ENCODE assay signal across 12 cellular contexts in the genomic region with DNA sequence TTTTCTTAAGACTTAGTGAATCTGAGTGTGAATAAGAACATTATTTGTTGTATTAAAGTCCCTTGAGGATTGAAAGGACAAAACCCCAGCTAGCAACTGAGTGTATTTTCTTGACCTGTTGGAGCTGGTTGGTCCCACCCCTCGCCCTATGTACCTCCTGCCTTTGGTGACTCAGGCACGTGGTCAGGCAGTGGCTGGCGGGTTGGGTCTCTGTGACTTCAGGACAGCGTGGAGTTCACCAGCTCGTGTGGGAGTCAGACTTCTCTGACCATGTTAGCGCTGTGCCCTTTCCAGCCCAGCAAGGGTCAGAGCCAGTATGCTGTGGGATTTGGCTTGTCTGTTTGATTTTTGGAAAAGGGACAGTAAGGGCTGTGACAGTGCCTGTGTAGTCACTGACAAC.
DNase-seq lines count a peak whose midpoint lies in the region; ATAC-seq and TF ChIP-seq lines count a peak whose summit lies in the region.
"Had no signal": no experiment of that assay in that cellular context is flagged by ENCODE, and none has a peak within 500 bp of the region (broad histone marks: within the 10 kb centered on the region; RNA-seq: fewer than 3 reads in every experiment).

No MANE protein-coding gene starts in this region.

- H3K27ac Mint-ChIP-seq in T-helper 2 cell treated with Interferon-gamma antibody and Interleukin-4, amounts not matched to agents 5 μg/mL and 100 μg/mL, for 36 hours = no peak overlapping the region

- TF ChIP-seq POLR2A in thyroid gland (IDR thresholded peaks at IDR 0.05) = no peak

- H3K4me3 ChIP-seq in astrocyte of the spinal cord (ENCODE audit: low read depth, low read length) (no peak overlapping the region), left lung (no peak overlapping the region), thyroid gland (replicated peaks in 1 of 3) (no peak overlapping the region)
- H3K4me3 ChIP-seq: smooth muscle cell had no signal

- H3K9me3 Mint-ChIP-seq in T-helper 2 cell treated with Interferon-gamma antibody and Interleukin-4, amounts not matched to agents 5 μg/mL and 100 μg/mL, for 36 hours = no peaks in the 10 kb centered on the region

- no peak for TF ChIP-seq CTCF in astrocyte of the spinal cord (IDR thresholded peaks at IDR 0.05; ENCODE audit: low read depth, low read length)
- no peak for TF ChIP-seq CTCF in left lung (IDR thresholded peaks at IDR 0.05)
- TF ChIP-seq CTCF in thyroid gland (IDR thresholded peaks at IDR 0.05) = no peak

- in situ Hi-C loops in astrocyte of the spinal cord (cut with HindIII; ENCODE audit: low sequenced_read_pairs) = no loop called here

- ATAC-seq in left lung (peak; percentile 15), HG02884 (IDR thresholded peaks at IDR 0.05; ENCODE audit: unreplicated experiment) (no peak)

- H3K27ac ChIP-seq in left lung (peak overlapping the region in 1 of 2 donors; percentile 28), thyroid gland (peak overlapping the region in 2 of 3 donors; percentile 26 to 62)
- H3K27ac ChIP-seq: 22Rv1, VCaP had no signal

- intact Hi-C loops in left lung (cut with DNase I) = no loop called here
- intact Hi-C loops in thyroid gland (cut with DNase I) = no loop called here

- no peaks in the 10 kb centered on the region for H3K4me1 Mint-ChIP-seq in T-helper 2 cell treated with Interferon-gamma antibody and Interleukin-4, amounts not matched to agents 5 μg/mL and 100 μg/mL, for 36 hours (ENCODE audit: low read depth)

- no peaks in the 10 kb centered on the region for H3K27me3 Mint-ChIP-seq in T-helper 2 cell treated with Interferon-gamma antibody and Interleukin-4, amounts not matched to agents 5 μg/mL and 100 μg/mL, for 36 hours (ENCODE audit: low read depth)

- H3K36me3 Mint-ChIP-seq in T-helper 2 cell treated with Interferon-gamma antibody and Interleukin-4, amounts not matched to agents 5 μg/mL and 100 μg/mL, for 36 hours (ENCODE audit: low read depth) = peaks cover 28% of the 10 kb centered on the region

- no peak overlapping the region for H3K4me3 Mint-ChIP-seq in T-helper 2 cell treated with Interferon-gamma antibody and Interleukin-4, amounts not matched to agents 5 μg/mL and 100 μg/mL, for 36 hours

- H3K27me3 ChIP-seq in left lung = no peaks in the 10 kb centered on the region
- no peaks in the 10 kb centered on the region for H3K27me3 ChIP-seq in thyroid gland

- peak; percentile 53 for DNase-seq in T-helper 2 cell treated with Interferon-gamma antibody and Interleukin-4, amounts not matched to agents 5 μg/mL and 100 μg/mL, for 36 hours (ENCODE audit: low spot score)
- DNase-seq in T-helper 2 cell (no peak), astrocyte of the spinal cord (ENCODE audit: low read depth, low spot score) (peak; percentile 32), left lung (no peak), thyroid gland (no peak), NCI-H2171 (lab: John Stamatoyannopoulos, UW) (no peak), globus pallidus (ENCODE audit: low spot score) (no peak)
- DNase-seq: NCI-H774 had no signal

- H3K9me3 ChIP-seq in left lung = no peaks in the 10 kb centered on the region
- H3K9me3 ChIP-seq in thyroid gland = no peaks in the 10 kb centered on the region

- H3K4me1 ChIP-seq in left lung = peaks cover 13 to 57% of the 10 kb centered on the region in 2 donors
- H3K4me1 ChIP-seq in thyroid gland = peaks cover 8 to 24% of the 10 kb centered on the region in 2 donors

- 75 to 83% methylated on average over 6 of the region's 6 CpGs for WGBS in thyroid gland, 2 donors

- peaks cover 0 to 51% of the 10 kb centered on the region in 2 donors for H3K36me3 ChIP-seq in left lung
- peaks cover 9 to 18% of the 10 kb centered on the region in 2 donors for H3K36me3 ChIP-seq in thyroid gland

Comparison
In these comparisons a context has a peak if more than half of its experiments do, and no peak if none do; other contexts are left out.
1. DNase-seq: peak in T-helper 2 cell treated with Interferon-gamma antibody and Interleukin-4, amounts not matched to agents 5 μg/mL and 100 μg/mL, for 36 hours (single experiment) and astrocyte of the spinal cord (single experiment); none in T-helper 2 cell (0 of 5), left lung (0 of 2), thyroid gland (0 of 2), NCI-H2171 (single experiment) and globus pallidus (single experiment).